9 cellular contexts compared by ENCODE assay signal in genomic region chr11:118263694-118264567, GRCh38. TPM values are rescaled to one million over a fixed set of nuclear protein-coding genes. Genes with fewer than 3 reads are reported as not detected.
DNase-seq lines count a peak whose midpoint lies in the region; ATAC-seq, FAIRE-seq and TF ChIP-seq lines count a peak whose summit lies in the region.
"Had no signal": no experiment of that assay in that cellular context is flagged by ENCODE, and none has a peak within 500 bp of the region (broad histone marks: within the 10 kb centered on the region; RNA-seq: fewer than 3 reads in every experiment).

TSS of gene MPZL2 (minus strand) at chr11:118264297. CDS start at chr11:118264153, 144 bp downstream.

- TF ChIP-seq CTCF in WTC11 (IDR thresholded peaks at IDR 0.05) (no peak), gastroesophageal sphincter (IDR thresholded peaks at IDR 0.05) (no peak), pancreas (IDR thresholded peaks at IDR 0.05) (no peak)

- H3K27me3 ChIP-seq in gastroesophageal sphincter (peaks cover 68% of the 10 kb centered on the region), pancreas (no peaks in the 10 kb centered on the region)

- DNase-seq in NOMO-1 (lab: John Stamatoyannopoulos, UW; ENCODE audit: unreplicated experiment in 2 of 2) (peak; percentile 20 to 35), NOMO-1 treated with DMSO at 0.1 percent for 48 hours (lab: John Stamatoyannopoulos, UW; ENCODE audit: unreplicated experiment) (no peak), WTC11 (ENCODE audit: low spot score) (peak; percentile 42), pancreas (peak; percentile 76 to 84 (median 78)), hypothalamus (lab: John Stamatoyannopoulos, UW) (no peak), GF-D8 (lab: John Stamatoyannopoulos, UW) (no peak)

- TF ChIP-seq POLR2A in gastroesophageal sphincter (IDR thresholded peaks at IDR 0.05) = no peak

- peak within 1 kb of the TSS in 3 of 4 donors; percentile 12 to 41 (median 28) for H3K27ac ChIP-seq in gastroesophageal sphincter
- peak within 1 kb of the TSS; percentile 56 to 93 (median 87) for H3K27ac ChIP-seq in pancreas

- no peaks in the 10 kb centered on the region for H3K9me3 ChIP-seq in gastroesophageal sphincter
- H3K9me3 ChIP-seq in pancreas = no peaks in the 10 kb centered on the region

- H3K4me1 ChIP-seq in gastroesophageal sphincter (peaks cover 0 to 12% (median 0%) of the 10 kb centered on the region in 3 donors), pancreas (peaks cover 0 to 17% (median 0%) of the 10 kb centered on the region in 3 donors)

- H3K27ac Mint-ChIP-seq in WTC11 = no peak within 1 kb of the TSS

- H3K4me3 Mint-ChIP-seq in WTC11 = peak within 1 kb of the TSS; percentile 67

- no peaks in the 10 kb centered on the region for H3K36me3 Mint-ChIP-seq in WTC11

- CTCF ChIA-PET in WTC11 (lab: Charles Lee) = interaction anchor here (0.6 to 2.2 kb wide), 7 partner anchors 13 to 92 kb away, joined by 3 to 15 read pairs (median 6); no protein-coding TSS in a partner anchor

- peaks cover 5% of the 10 kb centered on the region for H3K9me3 Mint-ChIP-seq in WTC11

- no peaks in the 10 kb centered on the region for H3K36me3 ChIP-seq in gastroesophageal sphincter
- no peaks in the 10 kb centered on the region for H3K36me3 ChIP-seq in pancreas

- 3 to 19% methylated on average over 9 to 14 of the region's 19 CpGs for WGBS in gastroesophageal sphincter (ENCODE audit: low coverage in 1 of 2), 2 donors
- WGBS in pancreas, 2 donors = 1 to 2% methylated on average over 19 of the region's 19 CpGs

- no peak for FAIRE-seq in pancreas (lab: Jason Lieb, UNC)

- TF ChIP-seq EP300 in gastroesophageal sphincter (IDR thresholded peaks at IDR 0.05) = no peak

- POLR2A ChIA-PET in WTC11 (lab: Charles Lee) = no interaction called here

- intact Hi-C loops in pancreas (cut with DNase I) = no loop called here

- H3K27me3 Mint-ChIP-seq in WTC11 (ENCODE audit: low read depth) = peaks cover 93% of the 10 kb centered on the region

- H3K4me3 ChIP-seq in gastroesophageal sphincter = peak within 1 kb of the TSS; percentile 7 to 39
- peak within 1 kb of the TSS; percentile 15 to 57 (median 27) for H3K4me3 ChIP-seq in pancreas

- peak; percentile 85 for ATAC-seq in WTC11
- ATAC-seq in gastroesophageal sphincter = peak; percentile 36
- peak; percentile 88 to 94 (median 93) for ATAC-seq in pancreas
- ATAC-seq in HG02970 (IDR thresholded peaks at IDR 0.05; ENCODE audit: low FRiP score, unreplicated experiment) = no peak

- peaks cover 35% of the 10 kb centered on the region for H3K4me1 Mint-ChIP-seq in WTC11

TF ChIP-seq in WTC11, 78 proteins besides CTCF, POLR2A, EP300 and RAD21:
- no peak for TF ChIP-seq ZNF671 (CRISPR knock-in tag; IDR thresholded peaks at IDR 0.05)
- 0 out of 2 replicates have a peak, but pooled peaks have one; percentile 34 for TF ChIP-seq SP1 (CRISPR knock-in tag; conservative IDR thresholded peaks at IDR 0.05)
- TF ChIP-seq ZNF263 (CRISPR knock-in tag; IDR thresholded peaks at IDR 0.05; ENCODE audit: low read depth) = no peak

RNA-seq across cellular contexts. Expression of gene MPZL2, which starts in this region (rescaled TPM):
- 1.2 to 1.8 TPM (median 1.4 TPM) in 3 replicates for total RNA-seq in WTC11 (2021)
- 10 to 100 TPM in 3 of 4 donors, 1 to 10 TPM in 1; 8.7 to 57.0 (median 12.1) TPM for total RNA-seq in gastroesophageal sphincter
- total RNA-seq in pancreas = 10 to 100 TPM in 4 of 6 donors, 1 to 10 TPM in 2; 6.0 to 20.7 (median 13.8) TPM
- 10 to 100 TPM in 1 of 2 donors, 1 to 10 TPM in 1; 8.1 to 15.6 TPM for polyA plus RNA-seq in pancreas
- polyA plus RNA-seq: BJ had no signal

Comparison
In these comparisons a context has a peak if more than half of its experiments do, and no peak if none do; other contexts are left out.
1. DNase-seq: peak in NOMO-1 (2 of 2), WTC11 (single experiment) and pancreas (6 of 6); none in NOMO-1 treated with DMSO at 0.1 percent for 48 hours (single experiment), hypothalamus (0 of 51) and GF-D8 (single experiment).